ENCODE assay signal across 17 cellular contexts in genomic region chr11:16120008-16120407, GRCh38.
"Had no signal": no experiment of that assay in that cellular context is flagged by ENCODE, and none has a peak within 500 bp of the region (broad histone marks: within the 10 kb centered on the region; RNA-seq: fewer than 3 reads in every experiment).

No MANE protein-coding gene starts in this region.

- H3K27ac ChIP-seq: colonic mucosa, esophagus muscularis mucosa, foreskin keratinocyte, heart right ventricle, left lung, lower lobe of right lung had no signal

- H3K9me3 ChIP-seq: colonic mucosa, esophagus muscularis mucosa, heart right ventricle, left lung, lower lobe of right lung, mucosa of descending colon had no signal

- H3K27me3 ChIP-seq: colonic mucosa, esophagus muscularis mucosa, foreskin keratinocyte, heart right ventricle, left lung had no signal

- H3K36me3 ChIP-seq: colonic mucosa, esophagus muscularis mucosa, heart right ventricle, left lung, lower lobe of right lung had no signal

- DNase-seq: colonic mucosa; cortex of kidney; effector CD4-positive, alpha-beta T cell; effector memory CD4-positive, alpha-beta T cell; foreskin keratinocyte; glutamatergic neuron; head of caudate nucleus; heart right ventricle; hippocampal formation; left cardiac atrium; left lung; left ventricle myocardium superior; lower lobe of right lung; mesenchymal stem cell; mucosa of descending colon; naive B cell had no signal

- H3K4me3 ChIP-seq: colonic mucosa, esophagus muscularis mucosa, heart right ventricle, left lung, lower lobe of right lung, mucosa of descending colon had no signal

- ATAC-seq: foreskin keratinocyte, heart right ventricle, left cardiac atrium, left lung, left ventricle myocardium superior, lower lobe of right lung, mucosa of descending colon had no signal

- H3K4me1 ChIP-seq: colonic mucosa, esophagus muscularis mucosa, foreskin keratinocyte, left lung, lower lobe of right lung had no signal
